Comparison of ENCODE assay signal across 8 cellular contexts in the genomic region with DNA sequence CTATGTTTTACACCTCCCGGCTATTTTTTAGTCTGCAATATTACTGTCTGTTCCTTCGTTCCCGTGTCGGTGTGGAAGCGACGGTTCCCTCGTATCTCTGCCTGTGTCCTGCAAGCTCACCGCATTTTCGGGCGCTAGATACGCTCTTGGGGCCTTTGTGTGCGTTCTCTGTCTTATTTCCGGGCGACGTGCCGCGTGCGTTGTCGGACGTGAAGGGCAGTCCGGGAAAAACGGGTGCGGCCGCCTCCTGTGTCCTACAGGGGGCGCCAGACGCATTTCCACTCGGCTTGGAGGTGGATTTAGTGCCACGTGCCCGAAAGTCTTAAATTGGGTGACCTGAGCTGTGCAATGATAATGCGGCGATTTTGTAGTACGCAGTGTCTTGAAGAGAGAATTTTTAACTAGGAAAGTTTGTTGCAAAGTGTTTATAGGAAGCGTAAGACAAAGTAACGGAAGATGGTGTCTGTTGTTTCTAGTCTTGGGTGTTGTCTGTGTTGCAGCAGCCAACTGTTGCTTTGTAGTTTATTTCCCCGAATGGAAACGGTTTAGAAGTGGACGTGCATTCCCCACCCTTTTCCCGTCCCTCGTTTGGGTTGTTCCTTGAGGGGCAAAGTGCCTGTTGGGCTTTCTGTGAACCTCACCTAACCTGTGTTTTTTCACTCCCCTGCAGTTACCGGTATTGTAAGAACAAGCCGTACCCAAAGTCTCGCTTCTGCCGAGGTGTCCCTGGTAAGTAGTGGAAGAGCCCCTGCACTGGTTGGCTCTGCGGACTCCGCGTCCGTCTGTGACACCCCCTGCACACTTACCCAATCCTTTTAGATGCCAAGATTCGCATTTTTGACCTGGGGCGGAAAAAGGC. TPM values are rescaled to one million over a fixed set of nuclear protein-coding genes. Genes with fewer than 3 reads are reported as not detected.
DNase-seq lines count a peak whose midpoint lies in the region; ATAC-seq, FAIRE-seq and TF ChIP-seq lines count a peak whose summit lies in the region.

No MANE protein-coding gene starts in this region.

- peak; percentile 68 for TF ChIP-seq CTCF in GM12864 (IDR thresholded peaks at IDR 0.05; ENCODE audit: low read depth, low read length, missing control alignments)
- peak; percentile 34 for TF ChIP-seq CTCF in HL-60 (IDR thresholded peaks at IDR 0.05; ENCODE audit: insufficient read depth, low read length)
- TF ChIP-seq CTCF in endothelial cell of umbilical vein (IDR thresholded peaks at IDR 0.05; ENCODE audit: extremely low read depth in 1 of 2, insufficient read depth in 1 of 2, low read depth in 1 of 2, low read length in 2 of 2): peak; percentile 62 to 76

- dilution Hi-C loops in endothelial cell of umbilical vein (cut with MboI; ENCODE audit: extremely low pct_ligation_motif_present, low sequenced_read_pairs): no loop called here

- CTCF ChIA-PET in endothelial cell of umbilical vein (lab: Charles Lee): interaction anchor here (0.7 to 2.1 kb wide), 7 partner anchors 10 to 60 kb away, joined by 3 to 6 read pairs (median 4); a partner anchor contains a TSS

- H3K27ac ChIP-seq in HL-60 (replicated peaks) (peak overlapping the region; percentile 95), endothelial cell of umbilical vein (ENCODE audit: insufficient read depth, low read depth, low read length) (peak overlapping the region; percentile 74)

- H3K4me3 ChIP-seq in GM12864 (ENCODE audit: low read depth, low read length): peak overlapping the region; percentile 88
- H3K4me3 ChIP-seq in HL-60 (replicated peaks; ENCODE audit: insufficient read depth, low read length): peak overlapping the region; percentile 57
- peak overlapping the region; percentile 29 to 86 (median 66) for H3K4me3 ChIP-seq in endothelial cell of umbilical vein (replicated peaks in 1 of 3; ENCODE audit: insufficient read depth in 1 of 3, low read depth in 1 of 3, low read length in 3 of 3)

- no peak for DNase-seq in GM12864 (ENCODE audit: low read depth)
- peak; percentile 70 to 85 for DNase-seq in HL-60 (ENCODE audit: low read depth in 1 of 2, low spot score in 1 of 2)
- peak; percentile 53 for DNase-seq in NOMO-1 treated with dmso at 0.1 percent for 144 hours (lab: John Stamatoyannopoulos, UW; ENCODE audit: unreplicated experiment)
- DNase-seq in activated T-cell treated with anti-CD3 and anti-CD28 coated beads for 1 hour (ENCODE audit: low read depth): peak; percentile 73
- peak; percentile 81 for DNase-seq in endothelial cell of umbilical vein (ENCODE audit: low read depth, low spot score)
- DNase-seq in midbrain (lab: John Stamatoyannopoulos, UW): peak; percentile 75
- DNase-seq in stimulated activated CD8-positive, alpha-beta memory T cell treated with anti-CD3 and anti-CD28 coated beads, Interleukin-15, amount 100 ng/mL, for 48 hours (ENCODE audit: low read depth in 2 of 2): peak; percentile 64 to 66

- peaks cover 8% of the 10 kb centered on the region for H3K4me1 ChIP-seq in endothelial cell of umbilical vein (ENCODE audit: control insufficient read depth, extremely low read depth, insufficient read depth, low read length)

- H3K27me3 ChIP-seq in HL-60 (ENCODE audit: insufficient read depth, poor library complexity, severe bottlenecking): no peaks in the 10 kb centered on the region
- H3K27me3 ChIP-seq in endothelial cell of umbilical vein (ENCODE audit: control insufficient read depth in 2 of 2, insufficient read depth in 2 of 2, low read length in 2 of 2): no peaks in the 10 kb centered on the region

- H4K20me1 ChIP-seq in endothelial cell of umbilical vein (replicated peaks; ENCODE audit: control insufficient read depth, extremely low read depth, insufficient read depth, low read length): no peaks in the 10 kb centered on the region

- POLR2A ChIA-PET in endothelial cell of umbilical vein (lab: Charles Lee): interaction anchor here (1.0 to 1.5 kb wide), 4 partner anchors 11 to 29 kb away, joined by 3 to 7 read pairs (median 4); no protein-coding TSS in a partner anchor

- ATAC-seq in HG02623 (IDR thresholded peaks at IDR 0.05; ENCODE audit: unreplicated experiment): no peak

- peaks cover 15 to 18% of the 10 kb centered on the region in 2 experiments for H3K36me3 ChIP-seq in endothelial cell of umbilical vein (ENCODE audit: control insufficient read depth in 2 of 2, extremely low read depth in 1 of 2, insufficient read depth in 2 of 2, low read length in 2 of 2)

- FAIRE-seq in endothelial cell of umbilical vein (lab: Jason Lieb, UNC): peak; percentile 28

- peak overlapping the region; percentile 95 for H3K9ac ChIP-seq in endothelial cell of umbilical vein (replicated peaks; ENCODE audit: extremely low read depth, insufficient read depth, low read length)

- TSS peak; percentile 66 for BruUV-seq in endothelial cell of umbilical vein (replicated peaks; lab: Mats Ljungman, UMichigan)

- no peaks in the 10 kb centered on the region for H3K9me3 ChIP-seq in endothelial cell of umbilical vein (replicated peaks; ENCODE audit: control insufficient read depth, insufficient read depth, low read length)

- peaks cover 20% of the 10 kb centered on the region for H3K79me2 ChIP-seq in endothelial cell of umbilical vein (ENCODE audit: control insufficient read depth, insufficient read depth, low read length)

- peak overlapping the region; percentile 82 for H3K4me2 ChIP-seq in endothelial cell of umbilical vein (ENCODE audit: insufficient read depth, low read length)

- no peaks in the 10 kb centered on the region for H3K9me1 ChIP-seq in endothelial cell of umbilical vein (replicated peaks; ENCODE audit: control insufficient read depth, extremely low read depth, insufficient read depth, low read length)

- H2AFZ ChIP-seq in endothelial cell of umbilical vein (ENCODE audit: low read depth, low read length): no peak overlapping the region

- no peak for TF ChIP-seq POLR2A in endothelial cell of umbilical vein (IDR thresholded peaks at IDR 0.05; ENCODE audit: low read depth, low read length)

- intact Hi-C loops in endothelial cell of umbilical vein (cut with micrococcal nuclease): no loop called here

TF ChIP-seq in endothelial cell of umbilical vein, 7 proteins besides CTCF, POLR2A, EP300 and RAD21 (continues in another document):
- TF ChIP-seq, protein P1, sequence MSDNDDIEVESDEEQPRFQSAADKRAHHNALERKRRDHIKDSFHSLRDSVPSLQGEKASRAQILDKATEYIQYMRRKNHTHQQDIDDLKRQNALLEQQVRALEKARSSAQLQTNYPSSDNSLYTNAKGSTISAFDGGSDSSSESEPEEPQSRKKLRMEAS (IDR thresholded peaks at IDR 0.05; ENCODE audit: insufficient read depth, insufficient read length): peak; percentile 76
- TF ChIP-seq POLR2AphosphoS5 (IDR thresholded peaks at IDR 0.05; ENCODE audit: insufficient read depth, low read depth, low read length) (no peak), FOS (IDR thresholded peaks at IDR 0.05; ENCODE audit: borderline replicate concordance, insufficient read depth, low read length) (no peak)

RNA-seq across cellular contexts. Expression of a gene that starts 0.7 kb away (rescaled TPM):
- 2,493 and 2,979 TPM in 2 replicates for total RNA-seq in endothelial cell of umbilical vein
- 6,375 and 7,586 TPM in 2 replicates for polyA plus RNA-seq in endothelial cell of umbilical vein
- polyA plus RNA-seq in endothelial cell of umbilical vein (2011; cell fraction: cytosol; rRNA removed): 8,116 and 9,197 TPM in 2 replicates
- 2,307 and 2,831 TPM in 2 replicates for polyA plus RNA-seq in endothelial cell of umbilical vein (2011; cell fraction: nucleus; rRNA removed)
- 3,703 and 5,650 TPM in 2 replicates for polyA plus RNA-seq in endothelial cell of umbilical vein (2012)
- 1,869 and 2,194 TPM in 2 replicates for polyA minus RNA-seq in endothelial cell of umbilical vein
- 1,135 TPM for polyA minus RNA-seq in endothelial cell of umbilical vein (2011; cell fraction: cytosol; rRNA and poly(A)+ RNA removed)
- polyA minus RNA-seq in endothelial cell of umbilical vein (2011; cell fraction: nucleus; rRNA and poly(A)+ RNA removed): 299 and 338 TPM in 2 replicates

RNA-seq across cellular contexts. Expression of a gene that starts 10.2 kb away (rescaled TPM):
- 47.5 and 61.5 TPM in 2 replicates for total RNA-seq in endothelial cell of umbilical vein
- 84.9 and 90.8 TPM in 2 replicates for polyA plus RNA-seq in endothelial cell of umbilical vein
- polyA plus RNA-seq in endothelial cell of umbilical vein (2011; cell fraction: cytosol; rRNA removed): 52.3 and 57.1 TPM in 2 replicates
- 36.1 and 37.4 TPM in 2 replicates for polyA plus RNA-seq in endothelial cell of umbilical vein (2011; cell fraction: nucleus; rRNA removed)
- 109 and 110 TPM in 2 replicates for polyA plus RNA-seq in endothelial cell of umbilical vein (2012)
- polyA minus RNA-seq in endothelial cell of umbilical vein: 49.5 and 53.4 TPM in 2 replicates
- polyA minus RNA-seq in endothelial cell of umbilical vein (2011; cell fraction: cytosol; rRNA and poly(A)+ RNA removed): 13.8 TPM
- 8.6 and 12.2 TPM in 2 replicates for polyA minus RNA-seq in endothelial cell of umbilical vein (2011; cell fraction: nucleus; rRNA and poly(A)+ RNA removed)

RNA-seq across cellular contexts. Expression of a gene that starts 12.4 kb away (rescaled TPM):
- total RNA-seq in endothelial cell of umbilical vein: 43.4 and 46.6 TPM in 2 replicates
- 33.8 and 37.2 TPM in 2 replicates for polyA plus RNA-seq in endothelial cell of umbilical vein
- polyA plus RNA-seq in endothelial cell of umbilical vein (2011; cell fraction: cytosol; rRNA removed): 16.7 and 24.8 TPM in 2 replicates
- polyA plus RNA-seq in endothelial cell of umbilical vein (2011; cell fraction: nucleus; rRNA removed): 175 and 186 TPM in 2 replicates
- 18.7 and 22.4 TPM in 2 replicates for polyA plus RNA-seq in endothelial cell of umbilical vein (2012)
- 20.5 and 27.7 TPM in 2 replicates for polyA minus RNA-seq in endothelial cell of umbilical vein
- polyA minus RNA-seq in endothelial cell of umbilical vein (2011; cell fraction: cytosol; rRNA and poly(A)+ RNA removed): 22.4 TPM
- polyA minus RNA-seq in endothelial cell of umbilical vein (2011; cell fraction: nucleus; rRNA and poly(A)+ RNA removed): 28.5 and 35.5 TPM in 2 replicates

RNA-seq across cellular contexts. Expression of a gene that starts 19.8 kb away (rescaled TPM):
- 71.5 and 76.8 TPM in 2 replicates for total RNA-seq in endothelial cell of umbilical vein
- polyA plus RNA-seq in endothelial cell of umbilical vein: 47.0 and 50.6 TPM in 2 replicates
- 62.3 and 65.3 TPM in 2 replicates for polyA plus RNA-seq in endothelial cell of umbilical vein (2011; cell fraction: cytosol; rRNA removed)
- polyA plus RNA-seq in endothelial cell of umbilical vein (2011; cell fraction: nucleus; rRNA removed): 58.2 and 63.0 TPM in 2 replicates
- polyA plus RNA-seq in endothelial cell of umbilical vein (2012): 69.6 and 87.5 TPM in 2 replicates
- 34.2 and 47.7 TPM in 2 replicates for polyA minus RNA-seq in endothelial cell of umbilical vein
- 56.5 TPM for polyA minus RNA-seq in endothelial cell of umbilical vein (2011; cell fraction: cytosol; rRNA and poly(A)+ RNA removed)
- 14.7 and 18.9 TPM in 2 replicates for polyA minus RNA-seq in endothelial cell of umbilical vein (2011; cell fraction: nucleus; rRNA and poly(A)+ RNA removed)

RNA-seq across cellular contexts. Expression of a gene that starts 24.5 kb away (rescaled TPM):
- 1,474 and 1,671 TPM in 2 replicates for total RNA-seq in endothelial cell of umbilical vein
- polyA plus RNA-seq in endothelial cell of umbilical vein: 658 and 817 TPM in 2 replicates
- 586 and 692 TPM in 2 replicates for polyA plus RNA-seq in endothelial cell of umbilical vein (2011; cell fraction: cytosol; rRNA removed)
- polyA plus RNA-seq in endothelial cell of umbilical vein (2011; cell fraction: nucleus; rRNA removed): 1,827 and 2,405 TPM in 2 replicates
- polyA plus RNA-seq in endothelial cell of umbilical vein (2012): 942 and 1,144 TPM in 2 replicates
- polyA minus RNA-seq in endothelial cell of umbilical vein: 2,274 and 2,423 TPM in 2 replicates
- polyA minus RNA-seq in endothelial cell of umbilical vein (2011; cell fraction: cytosol; rRNA and poly(A)+ RNA removed): 691 TPM
- polyA minus RNA-seq in endothelial cell of umbilical vein (2011; cell fraction: nucleus; rRNA and poly(A)+ RNA removed): 948 and 1,772 TPM in 2 replicates
